Comparison of ENCODE assay signal across 9 cellular contexts in genomic region chr9:122370869-122371467, GRCh38. TPM values are rescaled to one million over a fixed set of nuclear protein-coding genes. Genes with fewer than 3 reads are reported as not detected.
DNase-seq lines count a peak whose midpoint lies in the region; ATAC-seq and TF ChIP-seq lines count a peak whose summit lies in the region.
"Had no signal": no experiment of that assay in that cellular context is flagged by ENCODE, and none has a peak within 500 bp of the region (broad histone marks: within the 10 kb centered on the region; RNA-seq: fewer than 3 reads in every experiment).

Gene PTGS1 (plus strand): TSS chr9:122371024. CDS start chr9:122371085, 61 bp downstream.

- H3K36me3 Mint-ChIP-seq in brain, result no peaks in the 10 kb centered on the region

- H3K4me3 ChIP-seq in HAP-1, result peak within 1 kb of the TSS; percentile 25
- H3K4me3 ChIP-seq in testis, result peak within 1 kb of the TSS; percentile 29 to 44

- H3K9me3 ChIP-seq in HAP-1 (no peaks in the 10 kb centered on the region), testis (no peaks in the 10 kb centered on the region)

- H3K4me3 Mint-ChIP-seq in brain, result peak within 1 kb of the TSS; percentile 53 to 77 (median 76)

- peaks cover 11% of the 10 kb centered on the region for H3K4me1 Mint-ChIP-seq in brain

- no peaks in the 10 kb centered on the region; the same call in 1 of the 2 replicates for H3K27me3 ChIP-seq in HAP-1 (ENCODE audit: low read depth)
- no peaks in the 10 kb centered on the region for H3K27me3 ChIP-seq in testis

- peak; percentile 79 for ATAC-seq in left colon

- H3K27ac ChIP-seq in testis, result no peak within 1 kb of the TSS
- H3K27ac ChIP-seq: C4-2B had no signal

- intact Hi-C loops in left colon (cut with DNase I, micrococcal nuclease) (loop anchor here in 1 of 2 donors (10.0 kb wide), 1 partner anchor 84 kb away; no protein-coding TSS in a partner anchor), testis (cut with DNase I; ENCODE audit: low total_unique reads) (no loop called here)

- in situ Hi-C loops in HAP-1 (cut with MboI; ENCODE audit: low sequenced_read_pairs), result loop anchor here (10.0 kb wide), 1 partner anchor 434 kb away; the partner anchor contains the start of gene OR1K1

- TF ChIP-seq CTCF in brain (conservative IDR thresholded peaks at IDR 0.05), result no peak
- no peak for TF ChIP-seq CTCF in testis (IDR thresholded peaks at IDR 0.05)

- H3K4me1 ChIP-seq in HAP-1, result 0 out of 2 replicates have a peak, but pooled peaks cover 4% of the 10 kb centered on the region
- H3K4me1 ChIP-seq in testis, result peaks cover 17% of the 10 kb centered on the region

- H3K36me3 ChIP-seq in HAP-1 (replicated peaks) (no peaks in the 10 kb centered on the region), testis (ENCODE audit: low read depth, missing control alignments) (no peaks in the 10 kb centered on the region)

- no peak for TF ChIP-seq POLR2A in testis (IDR thresholded peaks at IDR 0.05)

- no peak within 1 kb of the TSS for H3K27ac Mint-ChIP-seq in brain

- peaks cover 43% of the 10 kb centered on the region for H3K27me3 Mint-ChIP-seq in brain

- DNase-seq in NCI-H2029 (lab: John Stamatoyannopoulos, UW) (peak; percentile 13), NCI-H2029 treated with DMSO at 0.1 percent for 48 hours (lab: John Stamatoyannopoulos, UW) (no peak), HAP-1 (ENCODE audit: low spot score in 2 of 2) (peak; percentile 5 to 70), NCI-H524 treated with DMSO at 0.1 percent for 48 hours (lab: John Stamatoyannopoulos, UW) (peak; percentile 71), left colon (peak; percentile 70 to 73), testis (peak; percentile 40)
- DNase-seq in effector CD4-positive, alpha-beta T cell, result no peak

- 3 to 9% methylated on average over 10 to 35 of the region's 35 CpGs for WGBS in testis, 2 donors

- H3K9me3 Mint-ChIP-seq in brain, result peaks cover 0 to 3% (median 0%) of the 10 kb centered on the region in 5 experiments

RNA-seq across cellular contexts. Expression of gene PTGS1, which starts in this region (rescaled TPM):
- polyA plus RNA-seq in brain (ENCODE audit: insufficient read depth, low read depth, low replicate concordance) (1.4 TPM), testis (ENCODE audit: insufficient read depth, low read depth, low replicate concordance) (10.1 TPM)
- total RNA-seq in left colon (10 to 100 TPM in 1 of 2 donors, 1 to 10 TPM in 1; 7.8 to 25.4 TPM), testis (1 to 10 TPM in 1 of 2 donors, under 1 TPM in 1; 0.93 to 1.1 TPM)

Comparison
In these comparisons a context has a peak if more than half of its experiments do, and no peak if none do; other contexts are left out.
1. RNA of gene PTGS1 (total RNA-seq): 7.8 to 25.4 TPM in left colon; 0.93 to 1.1 TPM in testis; every median in the first group is over 4 times any median in the second.
2. DNase-seq: peak in NCI-H2029 (single experiment), HAP-1 (2 of 2), NCI-H524 treated with DMSO at 0.1 percent for 48 hours (single experiment), left colon (2 of 2) and testis (single experiment); none in NCI-H2029 treated with DMSO at 0.1 percent for 48 hours (single experiment) and effector CD4-positive, alpha-beta T cell (single experiment).